19 cellular contexts compared by ENCODE assay signal in the genomic region with DNA sequence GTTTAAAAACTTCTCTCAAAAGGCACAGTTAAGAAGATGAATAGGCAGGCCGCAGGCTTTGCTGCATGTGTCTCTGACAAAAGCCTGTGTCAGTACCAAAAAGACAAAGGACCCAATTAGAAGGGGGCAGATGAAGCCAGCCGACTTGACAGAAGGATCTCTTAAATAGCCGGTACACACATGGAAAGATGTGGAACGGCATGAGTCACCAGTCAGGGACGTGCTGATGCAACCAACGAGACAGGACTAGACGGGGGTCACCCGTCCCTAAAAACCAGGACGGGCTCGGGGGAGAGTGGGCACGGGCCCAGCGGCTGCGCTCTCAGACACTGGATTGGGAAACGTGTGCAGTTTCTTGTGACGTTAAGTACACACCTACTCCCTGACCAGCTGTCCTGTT. TPM values are rescaled to one million over a fixed set of nuclear protein-coding genes. Genes with fewer than 3 reads are reported as not detected.
DNase-seq lines count a peak whose midpoint lies in the region; ATAC-seq and TF ChIP-seq lines count a peak whose summit lies in the region.
"Had no signal": no experiment of that assay in that cellular context is flagged by ENCODE, and none has a peak within 500 bp of the region (broad histone marks: within the 10 kb centered on the region; RNA-seq: fewer than 3 reads in every experiment).

No MANE protein-coding gene starts in this region.

- TF ChIP-seq CTCF in WTC11 (IDR thresholded peaks at IDR 0.05): no peak
- TF ChIP-seq CTCF in GM13977 (IDR thresholded peaks at IDR 0.05; ENCODE audit: extremely low read depth, insufficient read depth, missing control alignments): no peak

- H3K4me3 Mint-ChIP-seq in WTC11: no peak overlapping the region
- H3K4me3 Mint-ChIP-seq: activated CD4-positive, alpha-beta memory T cell treated with anti-CD3 and anti-CD28 coated beads, Interleukin-2, amount 10 ng/mL, durations not matched to agents 7 days and 5 days; activated T-helper 1 cell treated with anti-CD3 and anti-CD28 coated beads, Interleukin-12 subunit alpha, Interleukin-12 subunit beta, Interleukin-2, Interleukin-4 antibody, amounts not matched to agents 30 ng/mL and 10 ng/mL and 1 ng/mL, durations not matched to agents 14 hours and 24 hours and 36 hours had no signal

- CTCF ChIA-PET in WTC11 (lab: Charles Lee): interaction anchor here (0.6 to 1.3 kb wide), 2 partner anchors 39 to 123 kb away, joined by 3 to 4 read pairs; no protein-coding TSS in a partner anchor

- POLR2A ChIA-PET in WTC11 (lab: Charles Lee): interaction anchor here (0.6 kb wide), 1 partner anchor 508 kb away, joined by 3 read pairs; no protein-coding TSS in a partner anchor

- H3K9me3 Mint-ChIP-seq in WTC11: peaks cover 5% of the 10 kb centered on the region
- H3K9me3 Mint-ChIP-seq: activated CD4-positive, alpha-beta memory T cell treated with anti-CD3 and anti-CD28 coated beads, Interleukin-2, amount 10 ng/mL, durations not matched to agents 7 days and 5 days; activated T-helper 1 cell treated with anti-CD3 and anti-CD28 coated beads, Interleukin-12 subunit alpha, Interleukin-12 subunit beta, Interleukin-2, Interleukin-4 antibody, amounts not matched to agents 30 ng/mL and 10 ng/mL and 1 ng/mL, durations not matched to agents 14 hours and 24 hours and 36 hours had no signal

- H3K27me3 Mint-ChIP-seq in WTC11 (ENCODE audit: low read depth): no peaks in the 10 kb centered on the region; the same call in 1 of the 2 replicates
- H3K27me3 Mint-ChIP-seq: activated CD4-positive, alpha-beta memory T cell treated with anti-CD3 and anti-CD28 coated beads, Interleukin-2, amount 10 ng/mL, durations not matched to agents 7 days and 5 days; progenitor cell of endocrine pancreas had no signal

- DNase-seq in EH (ENCODE audit: low read depth) (peak; percentile 62), WTC11 (ENCODE audit: low spot score) (no peak), fibroblast of gingiva (ENCODE audit: low read depth) (peak; percentile 74), occipital lobe (lab: John Stamatoyannopoulos, UW) (peak; percentile 34), GM13977 (ENCODE audit: low spot score) (no peak), HuH-7.5 (ENCODE audit: low spot score) (no peak)
- DNase-seq: activated CD4-positive, alpha-beta memory T cell treated with anti-CD3 and anti-CD28 coated beads, Interleukin-2, amount 10 ng/mL, durations not matched to agents 7 days and 5 days; AML-193; cortex of kidney; esophagus squamous epithelium; left colon; NCI-H1694 treated with DMSO at 0.1 percent for 48 hours; PC-3; stimulated activated CD4-positive, alpha-beta T cell treated with anti-CD3 and anti-CD28 coated beads, Interleukin-15, amount 100 ng/mL, for 24 hours had no signal

- H3K4me1 Mint-ChIP-seq in WTC11: peaks cover 38% of the 10 kb centered on the region
- H3K4me1 Mint-ChIP-seq: activated CD4-positive, alpha-beta memory T cell treated with anti-CD3 and anti-CD28 coated beads, Interleukin-2, amount 10 ng/mL, durations not matched to agents 7 days and 5 days had no signal

- peaks cover 61% of the 10 kb centered on the region for H3K36me3 Mint-ChIP-seq in WTC11

- in situ Hi-C loops in GM13977 (cut with MboI; ENCODE audit: low pct_unique_long_range_greater_than_20kb, low sequenced_read_pairs, unreplicated experiment): no loop called here

- peak overlapping the region; percentile 80 for H3K27ac Mint-ChIP-seq in WTC11
- H3K27ac Mint-ChIP-seq: activated CD4-positive, alpha-beta memory T cell treated with anti-CD3 and anti-CD28 coated beads, Interleukin-2, amount 10 ng/mL, durations not matched to agents 7 days and 5 days; activated T-helper 1 cell treated with anti-CD3 and anti-CD28 coated beads, Interleukin-12 subunit alpha, Interleukin-12 subunit beta, Interleukin-2, Interleukin-4 antibody, amounts not matched to agents 30 ng/mL and 10 ng/mL and 1 ng/mL, durations not matched to agents 14 hours and 24 hours and 36 hours had no signal

- no peak for ATAC-seq in WTC11
- ATAC-seq in HG03439 (IDR thresholded peaks at IDR 0.05; ENCODE audit: unreplicated experiment): no peak
- no peak for ATAC-seq in HG02678 (IDR thresholded peaks at IDR 0.05; ENCODE audit: unreplicated experiment)
- ATAC-seq: left colon, PC-3, SK-N-SH treated with all-trans-retinoic acid at 6 μM for 48 hours had no signal

TF ChIP-seq in WTC11, 78 proteins besides CTCF, POLR2A, EP300 and RAD21:
- TF ChIP-seq NFYB (CRISPR knock-in tag; conservative IDR thresholded peaks at IDR 0.05; ENCODE audit: low read depth) (no peak), GABPB1 (CRISPR knock-in tag; IDR thresholded peaks at IDR 0.05) (no peak), IRF1 (CRISPR knock-in tag; IDR thresholded peaks at IDR 0.05) (no peak), ESRRA (CRISPR knock-in tag; IDR thresholded peaks at IDR 0.05; ENCODE audit: borderline replicate concordance) (no peak)

RNA-seq across cellular contexts. Expression of gene MMP17, which starts 34.6 kb away (rescaled TPM):
- 58.8 to 67.1 TPM (median 62.1 TPM) in 3 replicates for total RNA-seq in WTC11 (2021)
- 25.9 TPM for total RNA-seq in occipital lobe

Comparison
In these comparisons a context has a peak if more than half of its experiments do, and no peak if none do; other contexts are left out.
1. DNase-seq: peak in EH (single experiment), fibroblast of gingiva (single experiment) and occipital lobe (single experiment); none in WTC11 (single experiment), GM13977 (single experiment) and HuH-7.5 (single experiment).